Comparison of ENCODE assay signal across 10 cellular contexts in the genomic region with DNA sequence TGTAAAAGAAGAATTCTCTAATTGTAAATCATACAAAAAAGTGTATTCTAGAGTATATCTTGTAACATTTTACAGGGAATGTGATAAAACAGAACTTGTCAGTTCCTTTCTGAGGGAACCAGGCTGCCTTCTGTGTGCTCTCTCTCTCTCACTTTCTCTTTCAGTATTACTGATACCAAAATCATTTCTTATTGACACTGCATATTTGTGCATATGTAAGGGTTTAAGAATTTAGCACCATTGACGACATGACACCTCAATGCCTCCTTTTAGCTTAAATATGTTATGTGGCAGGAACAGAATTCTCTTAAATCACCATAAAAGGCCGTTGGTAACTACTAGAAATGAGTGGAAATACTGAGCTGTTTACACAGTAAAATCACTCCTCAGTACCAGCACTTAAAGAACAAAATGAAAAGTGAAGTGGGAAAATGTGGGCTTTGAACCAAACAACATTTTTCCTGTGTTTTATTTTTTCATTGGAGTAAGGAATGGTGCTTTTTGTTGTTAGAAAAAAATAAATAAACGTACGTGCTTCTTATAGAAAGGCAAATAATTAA.
DNase-seq lines count a peak whose midpoint lies in the region; ATAC-seq and TF ChIP-seq lines count a peak whose summit lies in the region.
"Had no signal": no experiment of that assay in that cellular context is flagged by ENCODE, and none has a peak within 500 bp of the region (broad histone marks: within the 10 kb centered on the region; RNA-seq: fewer than 3 reads in every experiment).

No MANE protein-coding gene starts in this region.

- no peak overlapping the region for H3K27ac Mint-ChIP-seq in immature natural killer cell

- H3K27ac ChIP-seq in left lung, result no peak overlapping the region
- H3K27ac ChIP-seq: SJCRH30 had no signal

- ATAC-seq in GM18907 (IDR thresholded peaks at IDR 0.05; ENCODE audit: unreplicated experiment) (peak; percentile 93), left lung (peak; percentile 84)
- no peak for ATAC-seq in stimulated activated naive CD8-positive, alpha-beta T cell treated with anti-CD3 and anti-CD28 coated beads, Interleukin-15, Interleukin-2, amounts not matched to agents 100 U/mL and 50 U/mL, for 24 hours
- ATAC-seq: HCT116 had no signal

- H2AFZ ChIP-seq in Loucy (ENCODE audit: low read length), result 0 out of 2 replicates have a peak overlapping the region, but pooled peaks have one; percentile 45

- H3K36me3 ChIP-seq in Loucy (ENCODE audit: insufficient read depth, low read length), result no peaks in the 10 kb centered on the region
- no peaks in the 10 kb centered on the region for H3K36me3 ChIP-seq in left lung
- H3K36me3 ChIP-seq: SJCRH30 had no signal

- no peak overlapping the region for H3K4me3 Mint-ChIP-seq in immature natural killer cell

- H3K36me3 Mint-ChIP-seq in immature natural killer cell, result no peaks in the 10 kb centered on the region

- peaks cover 0 to 26% (median 4%) of the 10 kb centered on the region in 6 donors for H3K9me3 Mint-ChIP-seq in immature natural killer cell

- H3K4me3 ChIP-seq in Loucy (ENCODE audit: low read length, poor library complexity, severe bottlenecking) (no peak overlapping the region), left lung (no peak overlapping the region)
- H3K4me3 ChIP-seq: SJCRH30 had no signal

- H3K27me3 ChIP-seq in Loucy (ENCODE audit: insufficient read depth, low read length, poor library complexity, severe bottlenecking), result no peaks in the 10 kb centered on the region
- no peaks in the 10 kb centered on the region for H3K27me3 ChIP-seq in left lung
- H3K27me3 ChIP-seq: SJCRH30 had no signal

- H3K79me2 ChIP-seq in Loucy (ENCODE audit: insufficient read depth, low read length), result no peaks in the 10 kb centered on the region

- H3K4me1 ChIP-seq in Loucy (ENCODE audit: insufficient read depth, low read length, poor library complexity, severe bottlenecking) (no peaks in the 10 kb centered on the region), left lung (peaks cover 0 to 5% of the 10 kb centered on the region in 2 donors)

- H3K9ac ChIP-seq in Loucy (ENCODE audit: low read depth, low read length, poor library complexity, severe bottlenecking), result no peak overlapping the region

- H3K4me1 Mint-ChIP-seq in immature natural killer cell, result no peaks in the 10 kb centered on the region

- H4K20me1 ChIP-seq in Loucy (ENCODE audit: insufficient read depth, low read length, poor library complexity, severe bottlenecking), result no peaks in the 10 kb centered on the region

- H3K4me2 ChIP-seq in Loucy (ENCODE audit: low read depth, low read length, poor library complexity, severe bottlenecking), result peak overlapping the region; percentile 20

- H3K9me2 ChIP-seq in Loucy (replicated peaks; ENCODE audit: low read depth, low read length), result no peaks in the 10 kb centered on the region

- no peaks in the 10 kb centered on the region for H3F3A ChIP-seq in Loucy (ENCODE audit: low read depth)

- intact Hi-C loops in left lung (cut with DNase I), result no loop called here

- TF ChIP-seq CTCF in Loucy (conservative IDR thresholded peaks at IDR 0.05; ENCODE audit: low read length) (no peak), left lung (IDR thresholded peaks at IDR 0.05) (no peak)

- DNase-seq in HCEC 1CT, result peak; percentile 42
- no peak for DNase-seq in left lung
- DNase-seq in stimulated activated naive CD8-positive, alpha-beta T cell treated with anti-CD3 and anti-CD28 coated beads, Interleukin-15, Interleukin-2, amounts not matched to agents 100 U/mL and 50 U/mL, for 24 hours, result no peak
- no peak for DNase-seq in immature natural killer cell
- DNase-seq in pons (ENCODE audit: low spot score), result no peak
- DNase-seq in stimulated activated CD4-positive, alpha-beta T cell treated with anti-CD3 and anti-CD28 coated beads, Interleukin-1b, Interleukin-23, amount 100 ng/mL, for 48 hours, result no peak
- DNase-seq: SJCRH30 had no signal

- no peaks in the 10 kb centered on the region for H3K9me3 ChIP-seq in Loucy (ENCODE audit: insufficient read depth, low read depth, low read length)
- no peaks in the 10 kb centered on the region for H3K9me3 ChIP-seq in left lung
- H3K9me3 ChIP-seq: SJCRH30 had no signal

- no peaks in the 10 kb centered on the region for H3K27me3 Mint-ChIP-seq in immature natural killer cell (ENCODE audit: low read depth in 3 of 3)
